In genomic region chr12:235967-236366, GRCh38 we compare ENCODE assay signal across 8 cellular contexts. TPM values are rescaled to one million over a fixed set of nuclear protein-coding genes. Genes with fewer than 3 reads are reported as not detected.
"Had no signal": no experiment of that assay in that cellular context is flagged by ENCODE, and none has a peak within 500 bp of the region (broad histone marks: within the 10 kb centered on the region; RNA-seq: fewer than 3 reads in every experiment).

No MANE protein-coding gene starts in this region.

RNA-seq across cellular contexts. Expression of gene SLC6A12, which starts 22.0 kb away (rescaled TPM):
- total RNA-seq: pulmonary artery endothelial cell, skeletal muscle tissue, vagina had no signal
- polyA plus RNA-seq: naive thymus-derived CD4-positive, alpha-beta T cell; smooth muscle cell had no signal

RNA-seq across cellular contexts. Expression of gene SLC6A13, which starts 26.7 kb away (rescaled TPM):
- total RNA-seq: pulmonary artery endothelial cell, suprapubic skin, transverse colon, ureter, vagina had no signal
- polyA plus RNA-seq: naive thymus-derived CD4-positive, alpha-beta T cell had no signal
